8 cellular contexts compared by ENCODE assay signal in the genomic region with DNA sequence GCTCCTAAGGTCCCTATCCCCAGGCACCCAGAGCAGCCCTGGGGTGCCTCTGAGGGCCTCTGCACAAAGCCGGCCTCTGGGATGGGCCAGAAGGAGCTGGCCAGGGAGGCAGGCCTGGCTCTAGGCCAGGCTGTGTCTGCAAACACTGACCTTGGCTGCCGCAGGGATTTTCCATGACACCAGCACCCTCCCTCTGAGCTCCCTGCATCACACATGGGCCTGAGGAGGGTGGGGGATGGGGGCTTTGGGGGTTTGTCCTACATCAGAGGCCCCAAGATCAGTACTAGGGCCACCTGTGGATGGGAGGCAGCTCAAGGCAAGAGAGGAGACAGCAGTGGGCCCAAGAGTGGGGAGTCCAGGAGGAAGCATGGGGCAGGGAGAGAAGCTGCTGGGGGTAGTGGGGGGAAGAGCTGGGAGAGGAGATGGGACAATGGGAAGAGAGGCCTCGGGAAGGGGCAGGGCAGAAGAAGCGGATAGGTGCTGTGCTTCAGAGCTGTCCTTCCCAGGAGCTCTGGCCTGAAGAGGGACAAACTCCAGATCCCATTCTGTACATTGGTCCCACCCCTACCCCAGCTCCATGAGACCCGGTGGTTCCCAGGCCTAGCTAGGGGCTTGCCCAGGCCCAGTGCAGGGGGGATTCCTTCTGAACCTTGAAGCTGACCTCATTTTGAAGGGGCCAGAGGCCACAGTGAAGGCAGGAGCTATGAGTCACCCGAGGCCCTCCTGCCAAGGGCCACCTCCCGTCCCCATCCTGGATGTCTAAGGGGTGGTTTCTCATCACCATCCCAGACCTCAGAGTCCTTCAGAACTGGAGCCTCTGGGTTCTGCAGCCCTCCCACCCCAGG. TPM values are rescaled to one million over a fixed set of nuclear protein-coding genes. Genes with fewer than 3 reads are reported as not detected.
DNase-seq lines count a peak whose midpoint lies in the region; ATAC-seq, FAIRE-seq and TF ChIP-seq lines count a peak whose summit lies in the region.

No MANE protein-coding gene starts in this region.

- TF ChIP-seq CTCF in astrocyte (IDR thresholded peaks at IDR 0.05; ENCODE audit: insufficient read depth, low read depth, low read length) (no peak), spleen (IDR thresholded peaks at IDR 0.05 in 8 of 11, conservative IDR thresholded peaks at IDR 0.05 in 3 of 11) (no peak)

- no peak overlapping the region for H3K27ac Mint-ChIP-seq in astrocyte (ENCODE audit: unreplicated experiment)
- H3K27ac Mint-ChIP-seq in naive thymus-derived CD8-positive, alpha-beta T cell = no peak overlapping the region

- H3K4me1 Mint-ChIP-seq in astrocyte (ENCODE audit: low read depth, unreplicated experiment) = peaks cover 7% of the 10 kb centered on the region
- H3K4me1 Mint-ChIP-seq in naive thymus-derived CD8-positive, alpha-beta T cell = peaks cover 0 to 3% (median 0%) of the 10 kb centered on the region in 4 donors

- peak overlapping the region; percentile 50 for H3K4me2 ChIP-seq in astrocyte (ENCODE audit: low read length)

- H3K4me1 ChIP-seq in astrocyte (ENCODE audit: insufficient read depth, low read length) (peaks cover 39% of the 10 kb centered on the region), spleen (peaks cover 0 to 59% (median 30%) of the 10 kb centered on the region in 6 donors)

- H2AFZ ChIP-seq in astrocyte (ENCODE audit: low read depth, low read length) = no peak overlapping the region

- no peaks in the 10 kb centered on the region for H3K27me3 ChIP-seq in astrocyte (ENCODE audit: insufficient read depth, low read length)
- no peaks in the 10 kb centered on the region for H3K27me3 ChIP-seq in spleen (replicated peaks in 1 of 7)

- H3K9me3 ChIP-seq in astrocyte (ENCODE audit: insufficient read depth, low read depth, low read length) = no peaks in the 10 kb centered on the region
- H3K9me3 ChIP-seq in spleen = no peaks in the 10 kb centered on the region

- no peak for ATAC-seq in HG03095 (IDR thresholded peaks at IDR 0.05; ENCODE audit: unreplicated experiment)
- no peak for ATAC-seq in naive thymus-derived CD8-positive, alpha-beta T cell
- no peak for ATAC-seq in GM21786 (IDR thresholded peaks at IDR 0.05; ENCODE audit: unreplicated experiment)

- TF ChIP-seq POLR2A in spleen (IDR thresholded peaks at IDR 0.05) = no peak

- POLR2A ChIA-PET in naive thymus-derived CD8-positive, alpha-beta T cell (lab: Charles Lee) = no interaction called here

- H3K9ac ChIP-seq in astrocyte (ENCODE audit: low read length) = peak overlapping the region; percentile 27

- FAIRE-seq in astrocyte (lab: Jason Lieb, UNC) = no peak

- H3K4me3 ChIP-seq in astrocyte (ENCODE audit: insufficient read depth, low read depth, low read length) = no peak overlapping the region
- no peak overlapping the region for H3K4me3 ChIP-seq in spleen

- DNase-seq in GOT3 (lab: John Stamatoyannopoulos, UW) = peak; percentile 27
- DNase-seq in astrocyte (ENCODE audit: low read depth) = peak; percentile 74
- peak in 26 of 51 donors; percentile 3 to 67 (median 30) for DNase-seq in hypothalamus (lab: John Stamatoyannopoulos, UW)
- DNase-seq in spleen = no peak
- no peak for DNase-seq in naive thymus-derived CD8-positive, alpha-beta T cell
- no peak for DNase-seq in NCI-H1105 (lab: John Stamatoyannopoulos, UW)

- intact Hi-C loops in spleen (cut with DNase I; ENCODE audit: low total_unique reads) = no loop called here

- no peaks in the 10 kb centered on the region for H3K79me2 ChIP-seq in astrocyte (ENCODE audit: insufficient read depth, low read length)

- peaks cover 4% of the 10 kb centered on the region for H3K9me3 Mint-ChIP-seq in astrocyte (ENCODE audit: unreplicated experiment)
- H3K9me3 Mint-ChIP-seq in naive thymus-derived CD8-positive, alpha-beta T cell = no peaks in the 10 kb centered on the region

- no peaks in the 10 kb centered on the region for H4K20me1 ChIP-seq in astrocyte (ENCODE audit: insufficient read depth, low read length)

- H3K36me3 ChIP-seq in astrocyte (ENCODE audit: insufficient read depth, low read length) (no peaks in the 10 kb centered on the region), spleen (no peaks in the 10 kb centered on the region)

- WGBS in spleen, 5 donors = 43 to 82% (median 62%) methylated on average over 7 of the region's 7 CpGs

- H3K36me3 Mint-ChIP-seq in astrocyte (ENCODE audit: low read depth, unreplicated experiment) = peaks cover 8% of the 10 kb centered on the region
- H3K36me3 Mint-ChIP-seq in naive thymus-derived CD8-positive, alpha-beta T cell = no peaks in the 10 kb centered on the region

- H3K27me3 Mint-ChIP-seq in astrocyte (ENCODE audit: low read depth, unreplicated experiment) = peaks cover 19% of the 10 kb centered on the region
- peaks cover 0 to 11% (median 0%) of the 10 kb centered on the region in 5 donors for H3K27me3 Mint-ChIP-seq in naive thymus-derived CD8-positive, alpha-beta T cell

- H3K4me3 Mint-ChIP-seq in astrocyte (ENCODE audit: unreplicated experiment) = no peak overlapping the region
- H3K4me3 Mint-ChIP-seq in naive thymus-derived CD8-positive, alpha-beta T cell = no peak overlapping the region

- no peak overlapping the region for H3K27ac ChIP-seq in astrocyte (ENCODE audit: low read depth, low read length)
- H3K27ac ChIP-seq in spleen = peak overlapping the region in 7 of 8 donors; percentile 4 to 83 (median 68)

RNA-seq across cellular contexts. Expression of a gene that starts 28.0 kb away (rescaled TPM):
- 1.9 and 2.3 TPM in 2 replicates for total RNA-seq in astrocyte
- total RNA-seq in spleen = 1 to 10 TPM; 1.1 to 6.0 (median 2.9) TPM
- polyA plus RNA-seq in spleen = 1 to 10 TPM in 1 of 3 donors, under 1 TPM in 2; 0.61 to 1.2 (median 0.83) TPM
- not detected for total RNA-seq in naive thymus-derived CD8-positive, alpha-beta T cell
- not detected for polyA plus RNA-seq in naive thymus-derived CD8-positive, alpha-beta T cell

RNA-seq across cellular contexts. Expression of a gene that starts 43.5 kb away (rescaled TPM):
- total RNA-seq in astrocyte = 41.9 and 42.5 TPM in 2 replicates
- 10 to 100 TPM; 28.3 to 50.2 (median 40.0) TPM for total RNA-seq in spleen
- polyA plus RNA-seq in spleen = 10 to 100 TPM in 1 of 3 donors, 1 to 10 TPM in 2; 5.3 to 10.9 (median 7.0) TPM
- 10 to 100 TPM; 17.5 to 18.0 TPM for total RNA-seq in naive thymus-derived CD8-positive, alpha-beta T cell
- polyA plus RNA-seq in naive thymus-derived CD8-positive, alpha-beta T cell = 1 to 10 TPM; 3.7 to 6.4 (median 5.3) TPM

Comparison
In these comparisons a context has a peak if more than half of its experiments do, and no peak if none do; other contexts are left out.
1. DNase-seq: peak in GOT3 (single experiment), astrocyte (single experiment) and hypothalamus (26 of 51); none in spleen (single experiment), naive thymus-derived CD8-positive, alpha-beta T cell (0 of 10) and NCI-H1105 (single experiment).